Comparison of ENCODE assay signal across 8 cellular contexts in the genomic region with DNA sequence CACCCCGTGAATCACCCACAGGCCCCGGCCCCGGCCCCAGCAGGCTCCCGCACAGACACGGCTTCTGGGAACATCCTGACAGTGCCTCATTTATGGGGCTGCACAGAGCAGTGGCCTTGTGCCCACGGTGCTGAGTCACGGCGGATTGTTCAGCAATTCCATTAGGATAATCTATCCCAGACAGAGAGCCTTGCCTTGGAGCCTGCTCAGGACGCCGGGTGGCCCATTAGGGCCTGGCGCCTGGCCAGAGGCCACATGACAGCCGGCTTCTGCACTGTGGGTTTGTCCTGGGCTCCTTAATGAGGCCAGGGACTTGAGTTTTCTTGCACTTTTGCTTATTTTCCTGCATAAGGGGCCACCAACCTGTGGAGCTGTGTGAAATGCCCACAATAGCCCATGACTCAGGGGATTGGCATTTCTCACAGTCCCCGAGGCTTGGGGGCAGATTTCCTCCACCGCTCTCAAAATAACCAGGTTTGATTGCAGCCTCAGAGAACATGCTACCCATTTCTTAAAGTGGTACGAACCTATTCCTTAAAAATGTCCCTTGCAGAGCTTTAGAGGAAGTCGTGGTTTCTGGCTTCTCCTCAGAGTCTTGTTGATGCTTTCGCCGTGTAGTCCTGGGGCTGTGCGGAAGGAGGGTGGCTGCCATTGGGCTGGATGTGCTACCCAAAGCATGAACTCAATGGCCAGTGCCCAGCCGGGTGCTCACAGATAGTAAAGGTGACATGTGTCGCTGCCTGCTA. TPM values are rescaled to one million over a fixed set of nuclear protein-coding genes. Genes with fewer than 3 reads are reported as not detected.
DNase-seq lines count a peak whose midpoint lies in the region; ATAC-seq and TF ChIP-seq lines count a peak whose summit lies in the region.

No MANE protein-coding gene starts in this region.

- H3K27me3 ChIP-seq in H9 (ENCODE audit: insufficient read depth, low read length) (no peaks in the 10 kb centered on the region), layer of hippocampus (ENCODE audit: control insufficient read depth, insufficient read depth, low read length) (no peaks in the 10 kb centered on the region), stomach smooth muscle (ENCODE audit: control insufficient read depth in 1 of 2, insufficient read depth in 2 of 2, low read length in 2 of 2) (no peaks in the 10 kb centered on the region)

- no peak overlapping the region for H4K8ac ChIP-seq in H9 (replicated peaks; ENCODE audit: insufficient read length, low read depth, low read length)

- peaks cover 42 to 46% of the 10 kb centered on the region in 2 donors for H3K36me3 ChIP-seq in stomach smooth muscle (ENCODE audit: control insufficient read depth in 2 of 2, insufficient read depth in 2 of 2, low read length in 2 of 2)

- H3K27ac Mint-ChIP-seq in H9 (peak overlapping the region in 2 of 3 experiments; percentile 73 to 83; a peak in 3 of 7 replicates), chondrocyte (ENCODE audit: unreplicated experiment) (peak overlapping the region; percentile 98)
- no peak overlapping the region for H3K27ac Mint-ChIP-seq in stimulated activated naive CD8-positive, alpha-beta T cell treated with anti-CD3 and anti-CD28 coated beads, Interleukin-15, amount 100 ng/mL, for 72 hours

- H3K14ac ChIP-seq in H9 (ENCODE audit: insufficient read depth, low read length): no peak overlapping the region

- H3K9me3 Mint-ChIP-seq in H9 (no peaks in the 10 kb centered on the region), chondrocyte (ENCODE audit: low read depth) (no peaks in the 10 kb centered on the region)
- H3K9me3 Mint-ChIP-seq in stimulated activated naive CD8-positive, alpha-beta T cell treated with anti-CD3 and anti-CD28 coated beads, Interleukin-15, amount 100 ng/mL, for 72 hours: no peaks in the 10 kb centered on the region

- H3K79me2 ChIP-seq in H9 (ENCODE audit: insufficient read depth, low read length): no peaks in the 10 kb centered on the region

- H3K79me1 ChIP-seq in H9 (ENCODE audit: insufficient read depth, low read depth, low read length, poor library complexity, severe bottlenecking): no peaks in the 10 kb centered on the region

- no peak overlapping the region for H2BK15ac ChIP-seq in H9 (ENCODE audit: low read depth, low read length)

- no peak overlapping the region for H3K23ac ChIP-seq in H9 (ENCODE audit: insufficient read length, low read depth, low read length)

- H2BK20ac ChIP-seq in H9 (ENCODE audit: low read depth, low read length, poor library complexity, severe bottlenecking): no peak overlapping the region

- H3K27ac ChIP-seq in H9 (ENCODE audit: insufficient read length, low read depth, low read length) (no peak overlapping the region), layer of hippocampus (ENCODE audit: low read depth, low read length) (peak overlapping the region; percentile 88), stomach smooth muscle (ENCODE audit: low read length) (peak overlapping the region; percentile 93)

- no peak overlapping the region for H2AK5ac ChIP-seq in H9 (ENCODE audit: insufficient read length, low read length)

- no peak overlapping the region for H2BK12ac ChIP-seq in H9 (ENCODE audit: insufficient read length, low read depth, low read length)

- no peak overlapping the region for H3K56ac ChIP-seq in H9 (ENCODE audit: insufficient read length, low read depth, low read length)

- H3K36me3 Mint-ChIP-seq in H9 (ENCODE audit: insufficient read depth in 1 of 3, low read depth in 3 of 3) (peaks cover 0 to 2% (median 0%) of the 10 kb centered on the region in 3 experiments; a peak in 2 of 7 replicates), chondrocyte (ENCODE audit: low read depth) (peaks cover 28% of the 10 kb centered on the region)

- H3K4ac ChIP-seq in H9 (ENCODE audit: low read depth, low read length): no peak overlapping the region

- WGBS in H9 (ENCODE audit: extremely low coverage, insufficient read length, low lambda C conversion rate): no CpG with 5 or more reads among the region's 21 CpGs

- no peak overlapping the region for H4K91ac ChIP-seq in H9 (ENCODE audit: insufficient read length, low read depth, low read length)

- no peak for ATAC-seq in GM19452 (IDR thresholded peaks at IDR 0.05; ENCODE audit: unreplicated experiment)
- no peak for ATAC-seq in HG02840 (IDR thresholded peaks at IDR 0.05; ENCODE audit: low FRiP score, unreplicated experiment)
- no peak for ATAC-seq in stimulated activated naive CD8-positive, alpha-beta T cell treated with anti-CD3 and anti-CD28 coated beads, Interleukin-15, amount 100 ng/mL, for 72 hours

- TF ChIP-seq CTCF in H9 (conservative IDR thresholded peaks at IDR 0.05) (no peak), chondrocyte (IDR thresholded peaks at IDR 0.05) (no peak)

- H3K4me1 Mint-ChIP-seq in H9: peaks cover 24 to 28% of the 10 kb centered on the region in 2 experiments
- peaks cover 51% of the 10 kb centered on the region for H3K4me1 Mint-ChIP-seq in chondrocyte (ENCODE audit: low read depth)
- H3K4me1 Mint-ChIP-seq in stimulated activated naive CD8-positive, alpha-beta T cell treated with anti-CD3 and anti-CD28 coated beads, Interleukin-15, amount 100 ng/mL, for 72 hours: no peaks in the 10 kb centered on the region

- H2AFZ ChIP-seq in H9 (ENCODE audit: low read length): no peak overlapping the region

- no peak overlapping the region for H3T11ph ChIP-seq in H9 (ENCODE audit: low read length)

- H3K18ac ChIP-seq in H9 (ENCODE audit: insufficient read length, low read depth, low read length): peak overlapping the region; percentile 30

- H3K9ac ChIP-seq in H9 (ENCODE audit: extremely low read depth, insufficient read length, low read length): no peak overlapping the region
- H3K9ac ChIP-seq in stomach smooth muscle (ENCODE audit: low read length in 2 of 2): peak overlapping the region; percentile 52 to 60

- no peak overlapping the region; a peak in 1 of 5 replicates for H3K4me3 Mint-ChIP-seq in H9
- peak overlapping the region; percentile 68 for H3K4me3 Mint-ChIP-seq in chondrocyte (ENCODE audit: unreplicated experiment)
- no peak overlapping the region for H3K4me3 Mint-ChIP-seq in stimulated activated naive CD8-positive, alpha-beta T cell treated with anti-CD3 and anti-CD28 coated beads, Interleukin-15, amount 100 ng/mL, for 72 hours

- H3K27me3 Mint-ChIP-seq in H9 (ENCODE audit: low read depth) (no peaks in the 10 kb centered on the region; the same call in 1 of the 2 replicates), chondrocyte (ENCODE audit: low read depth) (no peaks in the 10 kb centered on the region)
- H3K27me3 Mint-ChIP-seq in stimulated activated naive CD8-positive, alpha-beta T cell treated with anti-CD3 and anti-CD28 coated beads, Interleukin-15, amount 100 ng/mL, for 72 hours: no peaks in the 10 kb centered on the region

- no peak overlapping the region for H3K4me2 ChIP-seq in H9 (ENCODE audit: insufficient read depth, insufficient read length, low read length)

- DNase-seq in H9 (peak; percentile 62), NOMO-1 (lab: John Stamatoyannopoulos, UW; ENCODE audit: unreplicated experiment in 2 of 2) (peak; percentile 78 to 89), chondrocyte (ENCODE audit: low spot score) (peak; percentile 86)
- DNase-seq in stimulated activated naive CD8-positive, alpha-beta T cell treated with anti-CD3 and anti-CD28 coated beads, Interleukin-15, amount 100 ng/mL, for 72 hours: no peak

- peak overlapping the region; percentile 6 to 69 for H3K4me3 ChIP-seq in stomach smooth muscle (ENCODE audit: low read length in 2 of 2)

- no peaks in the 10 kb centered on the region; the same call in 1 of the 2 replicates for H3K4me1 ChIP-seq in H9 (ENCODE audit: insufficient read depth, low read length)
- peaks cover 95% of the 10 kb centered on the region for H3K4me1 ChIP-seq in stomach smooth muscle (ENCODE audit: control insufficient read depth, insufficient read depth, low read length)

- H2BK120ac ChIP-seq in H9 (ENCODE audit: low read depth, low read length, poor library complexity, severe bottlenecking): no peak overlapping the region

- no peaks in the 10 kb centered on the region for H4K20me1 ChIP-seq in H9 (ENCODE audit: control insufficient read depth, insufficient read depth, insufficient read length)

- no peak overlapping the region for H2BK5ac ChIP-seq in H9 (ENCODE audit: insufficient read length, low read length)

- no peaks in the 10 kb centered on the region for H3K23me2 ChIP-seq in H9 (ENCODE audit: insufficient read length, low read depth, low read length, poor library complexity, severe bottlenecking)

- H4K5ac ChIP-seq in H9 (ENCODE audit: insufficient read length, low read depth, low read length): no peak overlapping the region

- H3K9me3 ChIP-seq in H9 (ENCODE audit: control insufficient read depth, low read depth, low read length): no peaks in the 10 kb centered on the region
- no peaks in the 10 kb centered on the region for H3K9me3 ChIP-seq in stomach smooth muscle (ENCODE audit: control insufficient read depth in 2 of 2, low read length in 2 of 2)

RNA-seq across cellular contexts. Expression of gene SYNM, which starts 19.0 kb away (rescaled TPM):
- total RNA-seq in H9 (2021) (1.8 and 1.9 TPM in 2 replicates), chondrocyte (13.2 to 23.4 TPM (median 22.1 TPM) in 3 replicates)

Comparison
In these comparisons a context has a peak if more than half of its experiments do, and no peak if none do; other contexts are left out.
1. DNase-seq: peak in H9 (single experiment), NOMO-1 (2 of 2) and chondrocyte (single experiment); none in stimulated activated naive CD8-positive, alpha-beta T cell treated with anti-CD3 and anti-CD28 coated beads, Interleukin-15, amount 100 ng/mL, for 72 hours (0 of 2).
2. H3K27ac Mint-ChIP-seq: peak in H9 (2 of 3) and chondrocyte (single experiment); none in stimulated activated naive CD8-positive, alpha-beta T cell treated with anti-CD3 and anti-CD28 coated beads, Interleukin-15, amount 100 ng/mL, for 72 hours (0 of 2).